1 cellular context compared by ENCODE assay signal in the genomic region with DNA sequence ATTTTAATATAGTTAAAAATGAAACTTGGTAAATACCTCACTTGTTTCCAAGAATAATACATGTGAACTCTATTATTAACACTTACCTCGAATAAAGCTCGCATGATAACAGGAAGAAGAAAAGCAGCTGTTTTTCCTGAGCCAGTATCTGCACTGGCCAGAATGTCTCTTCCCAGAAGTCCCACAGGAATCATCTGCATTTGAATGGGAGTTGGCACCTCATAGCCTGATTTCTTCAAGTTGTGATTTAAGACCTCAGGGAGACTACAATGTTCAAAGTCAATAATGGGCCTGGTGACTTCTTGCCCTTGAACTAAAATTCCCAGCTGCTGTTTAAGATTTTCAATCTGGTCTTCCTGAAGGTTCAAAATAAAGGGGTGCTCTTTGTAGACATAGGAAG.
TF ChIP-seq lines count a peak whose summit lies in the region.

No MANE protein-coding gene starts in this region.

TF ChIP-seq in endothelial cell of umbilical vein, 7 proteins besides CTCF, POLR2A, EP300 and RAD21:
- TF ChIP-seq MAX (IDR thresholded peaks at IDR 0.05; ENCODE audit: insufficient read depth, insufficient read length) (no peak), GATA2 (IDR thresholded peaks at IDR 0.05; ENCODE audit: insufficient read depth, insufficient read length, low read depth, low read length) (no peak), EZH2 (IDR thresholded peaks at IDR 0.05; ENCODE audit: borderline replicate concordance, low read depth, low read length, severe bottlenecking) (no peak), JUN (IDR thresholded peaks at IDR 0.05; ENCODE audit: borderline replicate concordance, insufficient read depth, insufficient read length, low read depth) (no peak), FOS (IDR thresholded peaks at IDR 0.05; ENCODE audit: borderline replicate concordance, insufficient read depth, low read length) (no peak), MYC (IDR thresholded peaks at IDR 0.05; ENCODE audit: low read depth, low read length) (no peak), POLR2AphosphoS5 (IDR thresholded peaks at IDR 0.05; ENCODE audit: insufficient read depth, low read depth, low read length) (no peak)
TF ChIP-seq in endothelial cell of umbilical vein: peak in this region for 0.
